ENCODE assay signal across 9 cellular contexts in genomic region chr4:121155893-121156292, GRCh38. TPM values are rescaled to one million over a fixed set of nuclear protein-coding genes. Genes with fewer than 3 reads are reported as not detected.
A peak's percentile ranks its signal among the peaks of the same experiment; 100 is the strongest.
DNase-seq lines count a peak whose midpoint lies in the region; ATAC-seq and TF ChIP-seq lines count a peak whose summit lies in the region.
"Had no signal": no experiment of that assay in that cellular context is flagged by ENCODE, and none has a peak within 500 bp of the region (broad histone marks: within the 10 kb centered on the region; RNA-seq: fewer than 3 reads in every experiment).

No MANE protein-coding gene starts in this region.

- no peak overlapping the region for H2BK120ac ChIP-seq in mesenchymal stem cell (ENCODE audit: low read depth, low read length)

- H3K36me3 ChIP-seq in BLaER1: no peaks in the 10 kb centered on the region
- H3K36me3 ChIP-seq in mesenchymal stem cell (ENCODE audit: control insufficient read depth in 1 of 2, insufficient read depth in 2 of 2, low read depth in 1 of 2, low read length in 2 of 2): no peaks in the 10 kb centered on the region
- H3K36me3 ChIP-seq in gastrocnemius medialis: no peaks in the 10 kb centered on the region

- H3K27ac ChIP-seq in BLaER1 (no peak overlapping the region), mesenchymal stem cell (ENCODE audit: low read length, poor library complexity, severe bottlenecking) (no peak overlapping the region), gastrocnemius medialis (no peak overlapping the region)

- no peaks in the 10 kb centered on the region for H3K79me1 ChIP-seq in mesenchymal stem cell (replicated peaks; ENCODE audit: low read length, poor library complexity, severe bottlenecking)

- no peak overlapping the region for H3K18ac ChIP-seq in mesenchymal stem cell (ENCODE audit: low read depth in 1 of 2, low read length in 2 of 2)

- H3K4me3 ChIP-seq in BLaER1 (0 out of 2 replicates have a peak overlapping the region, but pooled peaks have one; percentile 68), astrocyte of the cerebellum (ENCODE audit: low read depth, low read length) (no peak overlapping the region), mesenchymal stem cell (ENCODE audit: insufficient read depth in 1 of 2, low read depth in 1 of 2, low read length in 2 of 2) (peak overlapping the region in 1 of 2 experiments; percentile 83), gastrocnemius medialis (no peak overlapping the region)

- H2BK5ac ChIP-seq in mesenchymal stem cell (ENCODE audit: low read depth, low read length, poor library complexity, severe bottlenecking): no peak overlapping the region

- peak; percentile 82 for DNase-seq in HT1080 (ENCODE audit: low read depth)
- peak; percentile 35 for DNase-seq in astrocyte of the cerebellum (ENCODE audit: low read depth)
- peak; percentile 85 for DNase-seq in mesenchymal stem cell
- DNase-seq in HK-2 (ENCODE audit: unreplicated experiment): no peak
- DNase-seq in cerebellum (ENCODE audit: low spot score): no peak
- no peak for DNase-seq in gastrocnemius medialis
- DNase-seq in SHP77 (lab: John Stamatoyannopoulos, UW): no peak
- DNase-seq: amygdala had no signal

- H3K9ac ChIP-seq in BLaER1 (no peak overlapping the region), mesenchymal stem cell (ENCODE audit: low read length) (peak overlapping the region; percentile 85)

- H2BK15ac ChIP-seq in mesenchymal stem cell (ENCODE audit: low read depth, poor library complexity, severe bottlenecking): no peak overlapping the region

- H3K4me2 ChIP-seq in BLaER1 (peak overlapping the region; percentile 91), mesenchymal stem cell (ENCODE audit: low read length, poor library complexity, severe bottlenecking) (peak overlapping the region; percentile 53)

- H4K20me1 ChIP-seq in BLaER1: no peaks in the 10 kb centered on the region

- ATAC-seq in gastrocnemius medialis: no peak

- no peak for TF ChIP-seq POLR2A in gastrocnemius medialis (IDR thresholded peaks at IDR 0.05)

- peaks cover 59% of the 10 kb centered on the region for H3K4me1 ChIP-seq in BLaER1
- H3K4me1 ChIP-seq in mesenchymal stem cell (ENCODE audit: control insufficient read depth, insufficient read depth, low read depth, low read length): no peaks in the 10 kb centered on the region
- peaks cover 0 to 4% of the 10 kb centered on the region in 2 donors for H3K4me1 ChIP-seq in gastrocnemius medialis

- H2AK5ac ChIP-seq in mesenchymal stem cell (ENCODE audit: low read length, severe bottlenecking): no peak overlapping the region

- H3K27me3 ChIP-seq in BLaER1 (no peaks in the 10 kb centered on the region), mesenchymal stem cell (ENCODE audit: control insufficient read depth in 1 of 2, insufficient read depth in 1 of 2, low read length in 2 of 2) (no peaks in the 10 kb centered on the region), gastrocnemius medialis (peaks cover 0 to 7% (median 0%) of the 10 kb centered on the region in 3 donors)

- no peak overlapping the region for H3K4ac ChIP-seq in mesenchymal stem cell (ENCODE audit: low read depth in 1 of 2, low read length in 2 of 2)

- intact Hi-C loops in gastrocnemius medialis (cut with DNase I; ENCODE audit: low total_unique reads): no loop called here

- H4K91ac ChIP-seq in mesenchymal stem cell (ENCODE audit: low read length): no peak overlapping the region

- H3K9me3 ChIP-seq in BLaER1: no peaks in the 10 kb centered on the region
- H3K9me3 ChIP-seq in mesenchymal stem cell (ENCODE audit: control insufficient read depth, low read length): no peaks in the 10 kb centered on the region
- H3K9me3 ChIP-seq in gastrocnemius medialis: no peaks in the 10 kb centered on the region

- H2BK12ac ChIP-seq in mesenchymal stem cell (ENCODE audit: low read length in 2 of 2): no peak overlapping the region

- H3K14ac ChIP-seq in mesenchymal stem cell (ENCODE audit: low read length in 2 of 2): no peak overlapping the region

- no peak overlapping the region for H3K23ac ChIP-seq in mesenchymal stem cell (ENCODE audit: low read length in 2 of 2)

- no peak overlapping the region for H2AFZ ChIP-seq in mesenchymal stem cell (ENCODE audit: low read depth, low read length)

- 17% methylated on average over 2 of the region's 3 CpGs for WGBS in mesenchymal stem cell

- no peak overlapping the region for H4K8ac ChIP-seq in mesenchymal stem cell (ENCODE audit: low read length)

- in situ Hi-C loops in astrocyte of the cerebellum (cut with HindIII; ENCODE audit: low sequenced_read_pairs): no loop called here
- in situ Hi-C loops in gastrocnemius medialis (cut with MboI; ENCODE audit: low sequenced_read_pairs in 4 of 4): no loop called here

- no peak for TF ChIP-seq CTCF in astrocyte of the cerebellum (IDR thresholded peaks at IDR 0.05; ENCODE audit: low read depth, low read length, missing control alignments)
- TF ChIP-seq CTCF in gastrocnemius medialis (IDR thresholded peaks at IDR 0.05 in 4 of 5, conservative IDR thresholded peaks at IDR 0.05 in 1 of 5): no peak

RNA-seq across cellular contexts. Expression of gene TNIP3, which starts 8.2 kb away (rescaled TPM):
- total RNA-seq in HT1080 (2014; rRNA removed; shearing (Covaris generic)): 0.10 and 0.23 TPM in 2 replicates
- 0.15 TPM in 1 of 2 replicates, not detected in the other for polyA plus RNA-seq in HT1080 (2015; cell fraction: cytosol; rRNA removed)
- polyA plus RNA-seq in HT1080 (2015; cell fraction: nucleus; rRNA removed): not detected in 2 replicates
- polyA plus RNA-seq in mesenchymal stem cell (2013, experiment 1 of 2): 0.14 TPM
- 0.11 TPM for polyA plus RNA-seq in mesenchymal stem cell (2013, experiment 2 of 2)
- total RNA-seq in cerebellum: 0.73 TPM
- total RNA-seq in gastrocnemius medialis: not detected

Comparison
In these comparisons a context has a peak if more than half of its experiments do, and no peak if none do; other contexts are left out.
1. DNase-seq: peak in HT1080 (single experiment), astrocyte of the cerebellum (single experiment) and mesenchymal stem cell (single experiment); none in HK-2 (single experiment), cerebellum (single experiment), gastrocnemius medialis (0 of 2) and SHP77 (0 of 2).